Comparison of ENCODE assay signal across 10 cellular contexts in the genomic region with DNA sequence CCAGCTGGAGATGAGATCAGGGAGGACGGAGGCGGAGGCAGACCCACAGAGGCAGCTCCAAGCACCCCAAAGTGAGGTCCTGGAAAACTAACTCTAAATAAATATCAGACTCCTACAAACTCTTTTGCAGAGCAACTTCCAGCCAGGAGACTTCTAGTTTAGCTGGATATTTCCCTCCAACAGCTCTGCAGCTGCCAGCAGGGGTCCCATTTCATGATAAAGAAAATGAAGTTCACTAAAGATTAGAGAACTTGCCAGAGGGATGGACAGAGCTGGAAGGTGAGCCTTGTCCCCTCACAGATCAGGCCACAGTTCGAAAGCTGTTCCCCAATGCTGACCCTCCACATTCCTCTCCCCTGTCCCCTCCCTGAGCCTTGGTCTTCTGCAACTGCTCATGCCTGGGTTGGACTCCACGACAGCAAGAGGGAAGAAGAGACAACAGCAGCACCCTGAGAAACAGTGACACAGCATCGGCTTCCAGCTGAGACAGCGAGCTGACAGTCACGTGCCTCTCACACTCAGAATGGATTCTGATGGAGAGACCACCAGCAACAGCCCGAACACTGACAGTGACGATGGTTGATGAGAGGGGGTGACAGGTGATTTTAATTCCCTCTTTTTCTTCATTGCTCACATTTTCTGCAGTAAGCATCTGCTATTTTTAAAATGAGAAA. TPM values are rescaled to one million over a fixed set of nuclear protein-coding genes. Genes with fewer than 3 reads are reported as not detected.
DNase-seq lines count a peak whose midpoint lies in the region; ATAC-seq and TF ChIP-seq lines count a peak whose summit lies in the region.
"Had no signal": no experiment of that assay in that cellular context is flagged by ENCODE, and none has a peak within 500 bp of the region (broad histone marks: within the 10 kb centered on the region; RNA-seq: fewer than 3 reads in every experiment).

No MANE protein-coding gene starts in this region.

- H3K4me3 ChIP-seq in cardiac fibroblast (replicated peaks in 1 of 2; ENCODE audit: low read depth in 2 of 2, low read length in 2 of 2), result no peak overlapping the region
- no peak overlapping the region for H3K4me3 ChIP-seq in neural progenitor cell
- H3K4me3 ChIP-seq: tibial artery had no signal

- H3K4me2 ChIP-seq in neural progenitor cell, result no peak overlapping the region

- H3K9ac ChIP-seq in neural progenitor cell, result peak overlapping the region; percentile 27

- H3K27me3 ChIP-seq in neural progenitor cell, result no peaks in the 10 kb centered on the region
- H3K27me3 ChIP-seq: tibial artery had no signal

- no peaks in the 10 kb centered on the region for H3K36me3 Mint-ChIP-seq in IgD-negative memory B cell
- peaks cover 3% of the 10 kb centered on the region for H3K36me3 Mint-ChIP-seq in neural progenitor cell
- peaks cover 12% of the 10 kb centered on the region for H3K36me3 Mint-ChIP-seq in T-cell

- ATAC-seq in HG03571 (IDR thresholded peaks at IDR 0.05; ENCODE audit: unreplicated experiment) (no peak), T-cell (replicated peaks in 1 of 4) (no peak), GM19328 (IDR thresholded peaks at IDR 0.05; ENCODE audit: unreplicated experiment) (no peak)

- H3F3A ChIP-seq in neural progenitor cell (ENCODE audit: low read depth), result no peaks in the 10 kb centered on the region

- H3K4me3 Mint-ChIP-seq in IgD-negative memory B cell, result peak overlapping the region in 3 of 4 donors; percentile 12 to 35 (median 22)
- H3K4me3 Mint-ChIP-seq in neural progenitor cell, result no peak overlapping the region
- H3K4me3 Mint-ChIP-seq in T-cell, result no peak overlapping the region

- H3K36me3 ChIP-seq in neural progenitor cell, result no peaks in the 10 kb centered on the region

- peaks cover 73% of the 10 kb centered on the region for H3K79me2 ChIP-seq in neural progenitor cell (ENCODE audit: low read depth)

- H2AFZ ChIP-seq in neural progenitor cell (replicated peaks), result no peak overlapping the region

- CTCF ChIA-PET in T-cell (lab: Charles Lee), result no interaction called here

- POLR2A ChIA-PET in T-cell (lab: Charles Lee), result no interaction called here

- H4K20me1 ChIP-seq in neural progenitor cell (ENCODE audit: low read depth), result peaks cover 6% of the 10 kb centered on the region

- peaks cover 13% of the 10 kb centered on the region for H3K4me1 ChIP-seq in neural progenitor cell

- TF ChIP-seq CTCF in cardiac fibroblast (IDR thresholded peaks at IDR 0.05; ENCODE audit: low read depth, low read length) (peak; percentile 14), neural progenitor cell (IDR thresholded peaks at IDR 0.05) (no peak)

- no peaks in the 10 kb centered on the region for H3K9me3 Mint-ChIP-seq in IgD-negative memory B cell
- H3K9me3 Mint-ChIP-seq in neural progenitor cell, result no peaks in the 10 kb centered on the region
- H3K9me3 Mint-ChIP-seq in T-cell, result no peaks in the 10 kb centered on the region

- H3K27me3 Mint-ChIP-seq in IgD-negative memory B cell, result no peaks in the 10 kb centered on the region
- peaks cover 7% of the 10 kb centered on the region for H3K27me3 Mint-ChIP-seq in neural progenitor cell (ENCODE audit: insufficient read depth, low read depth)
- no peaks in the 10 kb centered on the region for H3K27me3 Mint-ChIP-seq in T-cell

- H3K9me3 ChIP-seq in neural progenitor cell (ENCODE audit: low read depth), result no peaks in the 10 kb centered on the region
- H3K9me3 ChIP-seq: tibial artery had no signal

- H3K27ac Mint-ChIP-seq in IgD-negative memory B cell (peak overlapping the region; percentile 39 to 71 (median 40)), neural progenitor cell (no peak overlapping the region), T-cell (no peak overlapping the region)

- no peak overlapping the region for H3K27ac ChIP-seq in neural progenitor cell
- H3K27ac ChIP-seq: tibial artery had no signal

- DNase-seq in ELF-1 (ENCODE audit: low read depth, low spot score), result peak; percentile 42
- DNase-seq in cardiac fibroblast (ENCODE audit: low read depth in 2 of 2), result no peak
- DNase-seq in neural progenitor cell (ENCODE audit: low spot score), result no peak
- no peak for DNase-seq in T-cell
- DNase-seq in GF-D8 (lab: John Stamatoyannopoulos, UW), result no peak
- DNase-seq: activated CD4-positive, CD25-positive, alpha-beta regulatory T cell treated with anti-CD3 and anti-CD28 coated beads, Interleukin-2, amount 50 U/mL, for 72 hours; tibial artery had no signal

- H3K4me1 Mint-ChIP-seq in IgD-negative memory B cell, result peaks cover 22 to 48% (median 40%) of the 10 kb centered on the region in 3 donors
- peaks cover 32% of the 10 kb centered on the region for H3K4me1 Mint-ChIP-seq in neural progenitor cell
- peaks cover 60 to 64% (median 63%) of the 10 kb centered on the region in 3 donors for H3K4me1 Mint-ChIP-seq in T-cell

RNA-seq across cellular contexts. Expression of a gene that starts 5.7 kb away (rescaled TPM):
- 35.8 TPM for polyA plus RNA-seq in IgD-negative memory B cell
- total RNA-seq in neural progenitor cell (ENCODE audit: low replicate concordance), result 17.2 and 22.3 TPM in 2 replicates
- total RNA-seq in T-cell, result 100 to 1,000 TPM in 3 of 5 donors, 10 to 100 TPM in 2; 45.3 to 113 (median 109) TPM

RNA-seq across cellular contexts. Expression of a gene that starts 59.4 kb away (rescaled TPM):
- polyA plus RNA-seq in IgD-negative memory B cell, result 89.0 TPM
- 108 and 191 TPM in 2 replicates for total RNA-seq in neural progenitor cell (ENCODE audit: low replicate concordance)
- 100 to 1,000 TPM; 253 to 388 (median 299) TPM for total RNA-seq in T-cell

Comparison
In these comparisons a context has a peak if more than half of its experiments do, and no peak if none do; other contexts are left out.
1. H3K27ac Mint-ChIP-seq: peak in IgD-negative memory B cell (3 of 3); none in neural progenitor cell (single experiment) and T-cell (0 of 2).
2. H3K4me3 Mint-ChIP-seq: peak in IgD-negative memory B cell (3 of 4); none in neural progenitor cell (single experiment) and T-cell (0 of 3).